In the genomic region with DNA sequence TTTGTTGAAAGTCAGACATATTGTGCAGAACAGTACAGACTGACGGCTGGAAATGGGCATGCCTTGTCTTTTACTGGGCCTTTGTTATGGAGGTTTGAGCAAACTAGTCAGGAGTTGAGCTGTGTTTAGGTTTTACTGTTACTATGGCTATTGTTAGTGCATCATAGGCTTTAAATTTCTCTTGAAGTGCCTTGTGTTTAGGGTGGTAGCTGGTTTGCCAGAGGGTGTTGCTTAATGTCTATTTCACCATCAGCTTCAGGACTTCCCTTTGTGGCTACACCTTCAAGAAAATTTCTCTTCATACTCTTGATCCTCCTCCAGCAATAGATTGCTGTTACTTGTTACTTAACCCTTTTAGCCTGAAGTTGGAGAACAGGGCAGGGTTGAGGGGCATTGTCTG, we compare ENCODE assay signal across 14 cellular contexts.
A peak's percentile ranks its signal among the peaks of the same experiment; 100 is the strongest.
DNase-seq lines count a peak whose midpoint lies in the region; ATAC-seq and TF ChIP-seq lines count a peak whose summit lies in the region.
"Had no signal": no experiment of that assay in that cellular context is flagged by ENCODE, and none has a peak within 500 bp of the region (broad histone marks: within the 10 kb centered on the region; RNA-seq: fewer than 3 reads in every experiment).

No MANE protein-coding gene starts in this region.

- no peaks in the 10 kb centered on the region for H3K36me3 ChIP-seq in upper lobe of right lung
- H3K36me3 ChIP-seq: Peyer's patch had no signal

- H3K27ac ChIP-seq in HL-60 (replicated peaks) (peak overlapping the region; percentile 78), upper lobe of right lung (no peak overlapping the region)
- H3K27ac ChIP-seq: Peyer's patch had no signal

- peaks cover 0 to 2% of the 10 kb centered on the region in 2 donors for H3K4me1 Mint-ChIP-seq in effector memory CD8-positive, alpha-beta T cell (ENCODE audit: low read depth in 2 of 2)

- no peaks in the 10 kb centered on the region for H3K27me3 ChIP-seq in HL-60 (ENCODE audit: insufficient read depth, poor library complexity, severe bottlenecking)
- no peaks in the 10 kb centered on the region for H3K27me3 ChIP-seq in upper lobe of right lung
- H3K27me3 ChIP-seq: Peyer's patch had no signal

- H3K9me3 Mint-ChIP-seq in effector memory CD8-positive, alpha-beta T cell: peaks cover 7 to 15% of the 10 kb centered on the region in 2 donors

- no peaks in the 10 kb centered on the region for H3K36me3 Mint-ChIP-seq in effector memory CD8-positive, alpha-beta T cell (ENCODE audit: insufficient read depth)

- no peak for TF ChIP-seq CTCF in HL-60 (IDR thresholded peaks at IDR 0.05; ENCODE audit: insufficient read depth, low read length)
- TF ChIP-seq CTCF in upper lobe of right lung (IDR thresholded peaks at IDR 0.05): no peak

- H3K4me1 ChIP-seq in upper lobe of right lung: no peaks in the 10 kb centered on the region
- H3K4me1 ChIP-seq: Peyer's patch had no signal

- H3K27me3 Mint-ChIP-seq in effector memory CD8-positive, alpha-beta T cell: peaks cover 10 to 46% of the 10 kb centered on the region in 2 donors

- H3K4me3 ChIP-seq in HL-60 (replicated peaks; ENCODE audit: insufficient read depth, low read length): no peak overlapping the region
- no peak overlapping the region for H3K4me3 ChIP-seq in upper lobe of right lung
- H3K4me3 ChIP-seq: Peyer's patch had no signal

- intact Hi-C loops in upper lobe of right lung (cut with DNase I): loop anchor here (10.0 kb wide), 1 partner anchor 538 kb away; no protein-coding TSS in a partner anchor

- H3K27ac Mint-ChIP-seq in effector memory CD8-positive, alpha-beta T cell: no peak overlapping the region

- no peak overlapping the region for H3K4me3 Mint-ChIP-seq in effector memory CD8-positive, alpha-beta T cell

- ATAC-seq in upper lobe of right lung (peak; percentile 62), HG03442 (IDR thresholded peaks at IDR 0.05; ENCODE audit: unreplicated experiment) (no peak)
- ATAC-seq in effector memory CD8-positive, alpha-beta T cell (replicated peaks): no peak

- peaks cover 8% of the 10 kb centered on the region for H3K9me3 ChIP-seq in upper lobe of right lung

- peak; percentile 86 to 95 for DNase-seq in HL-60 (ENCODE audit: low read depth in 1 of 2, low spot score in 1 of 2)
- peak; percentile 97 for DNase-seq in NOMO-1 treated with DMSO at 0.1 percent for 48 hours (lab: John Stamatoyannopoulos, UW; ENCODE audit: unreplicated experiment)
- peak; percentile 22 for DNase-seq in amniotic epithelial cell (ENCODE audit: low read depth)
- DNase-seq in upper lobe of right lung: no peak
- no peak for DNase-seq in effector memory CD8-positive, alpha-beta T cell
- no peak for DNase-seq in globus pallidus (ENCODE audit: low spot score)
- DNase-seq: DMS 273 treated with DMSO at 0.1 percent for 48 hours, H7, NCI-H1105, NCI-H187, NCI-H446, Peyer's patch, Right ventricle myocardium superior had no signal

Comparison
In these comparisons a context has a peak if more than half of its experiments do, and no peak if none do; other contexts are left out.
1. DNase-seq: peak in HL-60 (2 of 2), NOMO-1 treated with DMSO at 0.1 percent for 48 hours (single experiment) and amniotic epithelial cell (single experiment); none in upper lobe of right lung (single experiment), effector memory CD8-positive, alpha-beta T cell (0 of 3) and globus pallidus (single experiment).